7 cellular contexts compared by ENCODE assay signal in the genomic region with DNA sequence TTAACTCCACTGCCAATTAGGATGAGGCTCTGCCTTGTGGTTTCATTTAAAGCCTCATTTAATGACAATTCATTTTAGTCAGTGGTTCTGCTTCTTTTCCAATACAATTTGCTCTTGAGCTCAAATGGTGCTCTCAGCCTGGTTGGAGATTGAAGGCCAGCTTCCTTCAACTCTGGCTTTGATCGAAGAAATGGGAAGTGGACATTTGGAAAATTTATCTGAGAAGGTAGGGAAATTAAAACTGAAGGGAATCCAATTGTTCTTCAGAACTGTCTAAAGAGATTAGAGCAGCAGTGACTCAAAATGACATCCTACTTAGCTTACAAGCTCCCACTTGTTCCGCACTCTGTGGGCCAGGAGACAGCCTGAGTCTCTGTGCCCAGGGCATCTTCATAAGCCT.
"Had no signal": no experiment of that assay in that cellular context is flagged by ENCODE, and none has a peak within 500 bp of the region (broad histone marks: within the 10 kb centered on the region; RNA-seq: fewer than 3 reads in every experiment).

No MANE protein-coding gene starts in this region.

- H2AFZ ChIP-seq: GM23338 had no signal

- H3K27ac Mint-ChIP-seq: GM23338, H9 had no signal

- DNase-seq: H9, HCEC 1CT, IMR-90 had no signal

- H3K4me1 Mint-ChIP-seq: GM23338, H9 had no signal

- H3K4me3 ChIP-seq: GM23338 had no signal

- H3K4me3 Mint-ChIP-seq: GM23338, H9 had no signal

- H3K9me3 Mint-ChIP-seq: H9 had no signal

- FAIRE-seq: H1, H54, HTR-8/SVneo had no signal

- H3K4me2 ChIP-seq: GM23338 had no signal
